ENCODE assay signal across 8 cellular contexts in genomic region chr2:174561283-174562275, GRCh38.
A peak's percentile ranks its signal among the peaks of the same experiment; 100 is the strongest.
DNase-seq lines count a peak whose midpoint lies in the region; ATAC-seq and TF ChIP-seq lines count a peak whose summit lies in the region.
"Had no signal": no experiment of that assay in that cellular context is flagged by ENCODE, and none has a peak within 500 bp of the region (broad histone marks: within the 10 kb centered on the region; RNA-seq: fewer than 3 reads in every experiment).

No MANE protein-coding gene starts in this region.

- peaks cover 13% of the 10 kb centered on the region for H3K4me1 Mint-ChIP-seq in stimulated activated effector memory CD8-positive, alpha-beta T cell treated with anti-CD3 and anti-CD28 coated beads, Interleukin-12 subunit alpha, Interleukin-12 subunit beta, amount 100 ng/mL, for 72 hours

- no peak for TF ChIP-seq POLR2A in GM18505 (IDR thresholded peaks at IDR 0.05; ENCODE audit: borderline replicate concordance, extremely low read depth, insufficient read depth, insufficient read length)

- H3K4me3 Mint-ChIP-seq in stimulated activated effector memory CD8-positive, alpha-beta T cell treated with anti-CD3 and anti-CD28 coated beads, Interleukin-12 subunit alpha, Interleukin-12 subunit beta, amount 100 ng/mL, for 72 hours, result no peak overlapping the region

- DNase-seq in NCI-H1092 treated with DMSO at 0.1 percent for 48 hours (lab: John Stamatoyannopoulos, UW) (peak; percentile 94), astrocyte of the hippocampus (ENCODE audit: low read depth, low spot score) (peak; percentile 89), hypothalamus (lab: John Stamatoyannopoulos, UW) (peak in 42 of 51 donors; percentile 11 to 91 (median 72)), NCI-H748 (lab: John Stamatoyannopoulos, UW; ENCODE audit: unreplicated experiment) (no peak)
- DNase-seq in stimulated activated effector memory CD8-positive, alpha-beta T cell treated with anti-CD3 and anti-CD28 coated beads, Interleukin-12 subunit alpha, Interleukin-12 subunit beta, amount 100 ng/mL, for 72 hours (ENCODE audit: low spot score in 2 of 2), result peak in 1 of 2 donors; percentile 37
- DNase-seq: activated CD4-positive, alpha-beta T cell treated with anti-CD3 and anti-CD28 coated beads for 4 hours had no signal

- no peaks in the 10 kb centered on the region for H3K9me3 Mint-ChIP-seq in stimulated activated effector memory CD8-positive, alpha-beta T cell treated with anti-CD3 and anti-CD28 coated beads, Interleukin-12 subunit alpha, Interleukin-12 subunit beta, amount 100 ng/mL, for 72 hours

- H3K27ac Mint-ChIP-seq in stimulated activated effector memory CD8-positive, alpha-beta T cell treated with anti-CD3 and anti-CD28 coated beads, Interleukin-12 subunit alpha, Interleukin-12 subunit beta, amount 100 ng/mL, for 72 hours, result peak overlapping the region; percentile 83

- ATAC-seq in stimulated activated effector memory CD8-positive, alpha-beta T cell treated with anti-CD3 and anti-CD28 coated beads, Interleukin-12 subunit alpha, Interleukin-12 subunit beta, amount 100 ng/mL, for 72 hours, result no peak
- ATAC-seq in GM18505 (IDR thresholded peaks at IDR 0.05; ENCODE audit: unreplicated experiment), result no peak
- ATAC-seq in GM21786 (IDR thresholded peaks at IDR 0.05; ENCODE audit: unreplicated experiment), result no peak

- peaks cover 98% of the 10 kb centered on the region for H3K36me3 Mint-ChIP-seq in stimulated activated effector memory CD8-positive, alpha-beta T cell treated with anti-CD3 and anti-CD28 coated beads, Interleukin-12 subunit alpha, Interleukin-12 subunit beta, amount 100 ng/mL, for 72 hours
